In genomic region chr4:148443550-148444295, GRCh38 we compare ENCODE assay signal across 8 cellular contexts. TPM values are rescaled to one million over a fixed set of nuclear protein-coding genes. Genes with fewer than 3 reads are reported as not detected.
DNase-seq lines count a peak whose midpoint lies in the region; ATAC-seq and TF ChIP-seq lines count a peak whose summit lies in the region.

No MANE protein-coding gene starts in this region.

- no peak overlapping the region for H3K9ac ChIP-seq in HUES48 (ENCODE audit: low read depth, low read length)

- H3K27me3 Mint-ChIP-seq in nephron (ENCODE audit: low read depth), result peaks cover 71% of the 10 kb centered on the region
- H3K27me3 Mint-ChIP-seq in type B pancreatic cell, result peaks cover 81% of the 10 kb centered on the region

- H3K9me3 Mint-ChIP-seq in nephron (no peaks in the 10 kb centered on the region), type B pancreatic cell (no peaks in the 10 kb centered on the region)

- H3K36me3 Mint-ChIP-seq in nephron (ENCODE audit: low read depth) (no peaks in the 10 kb centered on the region), type B pancreatic cell (no peaks in the 10 kb centered on the region)

- H3K9me3 ChIP-seq in HUES48 (ENCODE audit: control insufficient read depth, insufficient read depth, low read length) (no peaks in the 10 kb centered on the region), esophagus (ENCODE audit: control insufficient read depth in 2 of 2, insufficient read depth in 1 of 2, low read depth in 1 of 2, low read length in 1 of 2) (no peaks in the 10 kb centered on the region)

- H3K4me1 ChIP-seq in HUES48 (ENCODE audit: control insufficient read depth, insufficient read depth, low read length) (peaks cover 33% of the 10 kb centered on the region), esophagus (ENCODE audit: control insufficient read depth in 2 of 2, insufficient read depth in 2 of 2, low read length in 1 of 2) (peaks cover 0 to 2% of the 10 kb centered on the region in 2 donors)

- H3K27ac Mint-ChIP-seq in nephron (no peak overlapping the region), type B pancreatic cell (peak overlapping the region; percentile 82)

- H3K27ac ChIP-seq in HUES48 (ENCODE audit: low read depth, low read length) (no peak overlapping the region), esophagus (ENCODE audit: low read depth in 2 of 2, low read length in 1 of 2) (peak overlapping the region; percentile 21 to 50)

- ATAC-seq in HG03159 (IDR thresholded peaks at IDR 0.05; ENCODE audit: unreplicated experiment), result no peak
- no peak for ATAC-seq in HG03378 (IDR thresholded peaks at IDR 0.05; ENCODE audit: unreplicated experiment)

- H3K27me3 ChIP-seq in HUES48 (ENCODE audit: control insufficient read depth, insufficient read depth, low read length), result peaks cover 59% of the 10 kb centered on the region
- H3K27me3 ChIP-seq in esophagus (ENCODE audit: control insufficient read depth in 1 of 2, insufficient read depth in 2 of 2, low read length in 2 of 2), result no peaks in the 10 kb centered on the region

- 1% methylated on average over 61 of the region's 61 CpGs for WGBS in esophagus, 2 donors

- H3K4me3 ChIP-seq in HUES48 (ENCODE audit: low read depth, low read length), result peak overlapping the region; percentile 62
- H3K4me3 ChIP-seq in esophagus (ENCODE audit: low read depth in 1 of 2, low read length in 2 of 2), result peak overlapping the region; percentile 62 to 72

- peak; percentile 77 for DNase-seq in activated CD8-positive, alpha-beta memory T cell treated with anti-CD3 and anti-CD28 coated beads, Interleukin-2, amount 50 U/mL, for 48 hours
- DNase-seq in type B pancreatic cell (ENCODE audit: extremely low spot score, unreplicated experiment) (peak; percentile 70), NCI-H1105 (lab: John Stamatoyannopoulos, UW) (no peak)

- no peaks in the 10 kb centered on the region for H3K36me3 ChIP-seq in HUES48 (ENCODE audit: control insufficient read depth, insufficient read depth, low read length)
- H3K36me3 ChIP-seq in esophagus (ENCODE audit: control insufficient read depth in 2 of 2, insufficient read depth in 2 of 2, low read length in 1 of 2), result no peaks in the 10 kb centered on the region

- peak overlapping the region; percentile 96 to 99 (median 99) for H3K4me3 Mint-ChIP-seq in nephron
- H3K4me3 Mint-ChIP-seq in type B pancreatic cell, result peak overlapping the region; percentile 98

- H3K4me1 Mint-ChIP-seq in nephron, result peaks cover 31% of the 10 kb centered on the region
- no peaks in the 10 kb centered on the region for H3K4me1 Mint-ChIP-seq in type B pancreatic cell (ENCODE audit: unreplicated experiment)

- TF ChIP-seq CTCF in nephron (IDR thresholded peaks at IDR 0.05; ENCODE audit: unreplicated experiment in 3 of 3) (no peak), type B pancreatic cell (conservative IDR thresholded peaks at IDR 0.05) (no peak)

RNA-seq across cellular contexts. Expression of gene NR3C2, which starts 1.5 kb away (rescaled TPM):
- under 1 TPM; 0.57 to 0.67 TPM for polyA plus RNA-seq in esophagus
- 11.5 and 13.9 TPM in 2 replicates for total RNA-seq in type B pancreatic cell (ENCODE audit: low replicate concordance)
